8 cellular contexts compared by ENCODE assay signal in genomic region chr3:14125193-14126016, GRCh38. TPM values are rescaled to one million over a fixed set of nuclear protein-coding genes. Genes with fewer than 3 reads are reported as not detected.
A peak's percentile ranks its signal among the peaks of the same experiment; 100 is the strongest.
DNase-seq lines count a peak whose midpoint lies in the region; ATAC-seq and TF ChIP-seq lines count a peak whose summit lies in the region.

No MANE protein-coding gene starts in this region.

- peak overlapping the region in 57 of 59 donors; percentile 34 to 96 (median 89) for H3K27ac ChIP-seq in dorsolateral prefrontal cortex

- no peaks in the 10 kb centered on the region for H3K27me3 ChIP-seq in dorsolateral prefrontal cortex

- H3K4me3 ChIP-seq in dorsolateral prefrontal cortex: peak overlapping the region; percentile 70 to 100 (median 95)

- peak; percentile 55 for DNase-seq in NAMALWA (ENCODE audit: low spot score)
- peak; percentile 74 for DNase-seq in activated CD4-positive, alpha-beta T cell treated with anti-CD3 and anti-CD28 coated beads for 48 hours
- peak in 6 of 10 donors; percentile 45 to 82 (median 60) for DNase-seq in dorsolateral prefrontal cortex
- DNase-seq in lung microvascular endothelial cell (ENCODE audit: low read depth in 2 of 2): peak; percentile 74 to 87
- DNase-seq in stimulated activated CD4-positive, alpha-beta T cell treated with anti-CD3 and anti-CD28 coated beads, TNF-alpha, amount 100 ng/mL, for 24 hours (ENCODE audit: low read depth in 3 of 3): peak; percentile 38 to 65 (median 45)
- DNase-seq in effector CD8-positive, alpha-beta T cell (lab: John Stamatoyannopoulos, UW): no peak

- TF ChIP-seq CTCF in dorsolateral prefrontal cortex (IDR thresholded peaks at IDR 0.05 in 54 of 56, conservative IDR thresholded peaks at IDR 0.05 in 2 of 56; ENCODE audit: low read depth in 1 of 56, partially characterized antibody in 56 of 56): peak in 2 of 56 donors; percentile 1 to 8

- ATAC-seq in GM18502 (IDR thresholded peaks at IDR 0.05; ENCODE audit: poor library complexity, unreplicated experiment): peak; percentile 28
- ATAC-seq in HG02588 (IDR thresholded peaks at IDR 0.05; ENCODE audit: unreplicated experiment): peak; percentile 28

- intact Hi-C loops in dorsolateral prefrontal cortex (cut with DNase I): loop anchor here (1.0 to 10.0 kb wide), 7 partner anchors 15 to 819 kb away; partner anchors contain the start of genes NR2C2 (in 2 of the 2), LSM3 (in 1 of the 2) and XPC (in 1 of the 2)

RNA-seq across cellular contexts. Expression of gene TMEM43, which starts 0.6 kb away (rescaled TPM):
- total RNA-seq in dorsolateral prefrontal cortex: 10 to 100 TPM; 23.1 to 38.3 (median 30.4) TPM
- total RNA-seq in lung microvascular endothelial cell: 54.9 and 87.3 TPM in 2 replicates

RNA-seq across cellular contexts. Expression of gene CHCHD4, which starts 0.7 kb away (rescaled TPM):
- total RNA-seq in dorsolateral prefrontal cortex (10 to 100 TPM in 118 of 120 experiments, 1 to 10 TPM in 2; 8.5 to 24.0 (median 16.1) TPM), lung microvascular endothelial cell (9.6 and 13.1 TPM in 2 replicates)

RNA-seq across cellular contexts. Expression of gene XPC, which starts 53.0 kb away (rescaled TPM):
- total RNA-seq in dorsolateral prefrontal cortex (10 to 100 TPM; 19.9 to 57.4 (median 32.1) TPM), lung microvascular endothelial cell (26.0 and 31.6 TPM in 2 replicates)

RNA-seq across cellular contexts. Expression of gene LSM3, which starts 53.2 kb away (rescaled TPM):
- total RNA-seq in dorsolateral prefrontal cortex (10 to 100 TPM in 5 of 120 experiments, 1 to 10 TPM in 115; 4.4 to 10.8 (median 7.8) TPM), lung microvascular endothelial cell (6.0 and 7.4 TPM in 2 replicates)
